ENCODE assay signal across 8 cellular contexts in the genomic region with DNA sequence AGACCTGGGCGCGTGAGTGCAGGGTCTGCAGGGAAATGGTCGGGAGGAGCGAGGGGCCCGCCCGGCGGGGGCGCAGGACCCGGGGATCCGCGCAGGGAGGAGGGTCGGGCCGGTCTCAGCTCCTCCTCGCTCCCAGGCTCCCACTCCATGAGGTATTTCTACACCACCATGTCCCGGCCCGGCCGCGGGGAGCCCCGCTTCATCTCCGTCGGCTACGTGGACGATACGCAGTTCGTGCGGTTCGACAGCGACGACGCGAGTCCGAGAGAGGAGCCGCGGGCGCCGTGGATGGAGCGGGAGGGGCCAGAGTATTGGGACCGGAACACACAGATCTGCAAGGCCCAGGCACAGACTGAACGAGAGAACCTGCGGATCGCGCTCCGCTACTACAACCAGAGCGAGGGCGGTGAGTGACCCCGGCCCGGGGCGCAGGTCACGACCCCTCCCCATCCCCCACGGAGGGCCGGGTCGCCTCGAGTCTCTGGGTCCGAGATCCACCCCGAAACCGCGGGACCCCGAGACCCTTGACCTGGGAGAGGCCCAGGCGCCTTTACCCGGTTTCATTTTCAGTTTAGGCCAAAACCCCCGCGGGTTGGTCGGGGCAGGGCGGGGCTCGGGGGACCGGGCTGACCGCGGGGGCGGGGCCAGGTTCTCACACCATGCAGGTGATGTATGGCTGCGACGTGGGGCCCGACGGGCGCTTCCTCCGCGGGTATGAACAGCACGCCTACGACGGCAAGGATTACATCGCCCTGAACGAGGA. TPM values are rescaled to one million over a fixed set of nuclear protein-coding genes. Genes with fewer than 3 reads are reported as not detected.
DNase-seq lines count a peak whose midpoint lies in the region; ATAC-seq and TF ChIP-seq lines count a peak whose summit lies in the region.

No MANE protein-coding gene starts in this region.

- H3K4me1 ChIP-seq in skeletal muscle tissue (ENCODE audit: control insufficient read depth in 3 of 3, insufficient read depth in 3 of 3, low read length in 3 of 3) = peaks cover 0 to 6% (median 4%) of the 10 kb centered on the region in 3 donors

- H3K27me3 ChIP-seq in skeletal muscle tissue (ENCODE audit: control insufficient read depth in 3 of 3, insufficient read depth in 3 of 3, low read length in 3 of 3) = peaks cover 0 to 7% (median 0%) of the 10 kb centered on the region in 3 donors

- peak overlapping the region; percentile 71 for H3K27ac ChIP-seq in skeletal muscle tissue (ENCODE audit: low read depth, low read length)

- H3K4me3 ChIP-seq in astrocyte of the spinal cord (ENCODE audit: low read depth, low read length) = peak overlapping the region; percentile 50
- H3K4me3 ChIP-seq in iPS-11a (ENCODE audit: low read depth, low read length) = peak overlapping the region; percentile 58
- peak overlapping the region; percentile 68 to 80 (median 77) for H3K4me3 ChIP-seq in skeletal muscle tissue (ENCODE audit: low read length in 3 of 3)

- in situ Hi-C loops in astrocyte of the spinal cord (cut with HindIII; ENCODE audit: low sequenced_read_pairs) = no loop called here

- peak; percentile 70 for DNase-seq in AG20443 (ENCODE audit: low spot score)
- DNase-seq in T-helper 2 cell = peak; percentile 70 to 89 (median 86)
- peak; percentile 15 for DNase-seq in astrocyte of the spinal cord (ENCODE audit: low read depth, low spot score)
- no peak for DNase-seq in occipital lobe (lab: John Stamatoyannopoulos, UW)

- peak; percentile 71 for ATAC-seq in GM18873 (IDR thresholded peaks at IDR 0.05; ENCODE audit: low FRiP score, unreplicated experiment)
- peak; percentile 67 for ATAC-seq in HG03159 (IDR thresholded peaks at IDR 0.05; ENCODE audit: unreplicated experiment)

- peak overlapping the region; percentile 53 to 82 (median 80) for H3K9ac ChIP-seq in skeletal muscle tissue (ENCODE audit: low read depth in 1 of 3, low read length in 3 of 3)

- no peaks in the 10 kb centered on the region for H3K36me3 ChIP-seq in skeletal muscle tissue (ENCODE audit: control insufficient read depth in 3 of 3, insufficient read depth in 3 of 3, low read length in 3 of 3)

- TF ChIP-seq CTCF in astrocyte of the spinal cord (IDR thresholded peaks at IDR 0.05; ENCODE audit: low read depth, low read length) = no peak

- H3K9me3 ChIP-seq in skeletal muscle tissue (ENCODE audit: control insufficient read depth in 3 of 3, low read length in 3 of 3) = no peaks in the 10 kb centered on the region

RNA-seq across cellular contexts. Expression of a gene that starts 54.3 kb away (rescaled TPM):
- total RNA-seq in skeletal muscle tissue (113 TPM), occipital lobe (46.6 TPM)
